In the genomic region with DNA sequence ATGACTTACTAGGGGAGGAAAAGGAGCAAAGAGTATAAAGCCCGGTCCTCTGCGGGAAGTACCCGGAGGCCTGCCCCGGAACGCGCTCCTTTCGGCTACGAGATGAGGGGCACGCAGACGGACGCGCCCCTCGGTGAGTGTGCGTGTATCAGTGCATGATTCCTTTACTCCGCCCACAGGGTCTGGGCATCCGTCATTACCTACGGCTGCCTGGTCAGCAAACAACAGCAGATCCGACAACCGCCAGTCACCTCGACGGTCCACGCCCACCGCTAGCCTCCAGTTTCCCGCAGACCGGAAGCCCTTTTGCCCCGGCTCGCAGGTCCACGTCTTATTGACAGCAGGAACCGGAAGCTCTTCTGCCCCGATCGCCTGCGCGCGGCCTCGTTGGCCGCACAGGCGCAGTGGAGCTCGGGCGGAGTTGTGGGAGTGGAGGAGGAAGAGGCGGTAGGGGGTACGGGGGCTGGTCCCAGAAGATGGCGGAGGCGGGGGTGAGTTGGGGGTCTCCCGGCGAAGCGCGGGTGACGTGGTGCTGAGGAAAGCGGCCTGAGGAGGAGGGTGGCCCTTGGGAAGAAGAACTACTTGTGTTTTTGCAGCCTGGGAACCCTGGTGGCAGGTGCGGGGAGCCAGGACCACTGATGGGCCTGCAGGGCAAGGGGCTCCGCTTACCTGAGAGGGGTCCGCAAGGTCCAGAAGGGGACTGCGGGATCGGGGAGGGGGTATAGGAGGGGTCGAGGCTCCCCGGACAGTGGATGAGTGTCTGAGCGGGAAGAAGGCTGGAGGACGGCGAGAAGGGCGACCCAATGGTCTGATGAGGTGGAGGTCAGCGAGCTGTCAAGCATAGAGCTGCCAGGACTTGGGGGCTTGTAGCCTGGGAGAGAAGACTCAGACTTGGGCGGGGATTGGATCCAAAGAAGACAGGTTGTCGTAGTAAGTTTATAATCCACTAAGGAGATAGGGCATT, we compare ENCODE assay signal across 8 cellular contexts. TPM values are rescaled to one million over a fixed set of nuclear protein-coding genes. Genes with fewer than 3 reads are reported as not detected.
A peak's percentile ranks its signal among the peaks of the same experiment; 100 is the strongest.
DNase-seq lines count a peak whose midpoint lies in the region; ATAC-seq, FAIRE-seq and TF ChIP-seq lines count a peak whose summit lies in the region.

Gene INSIG2 (plus strand): TSS at position 421 of the 964 bp plus-strand sequence. CDS start 8,086 bp downstream, outside the sequence.

- peak within 1 kb of the TSS; percentile 77 to 91 for H3K27ac Mint-ChIP-seq in T-cell
- H3K27ac Mint-ChIP-seq in progenitor cell of endocrine pancreas: peak within 1 kb of the TSS; percentile 5

- peaks cover 0 to 2% of the 10 kb centered on the region in 2 donors for H3K27me3 Mint-ChIP-seq in T-cell
- no peaks in the 10 kb centered on the region for H3K27me3 Mint-ChIP-seq in progenitor cell of endocrine pancreas

- TF ChIP-seq POLR2A in GM12891 (IDR thresholded peaks at IDR 0.05; ENCODE audit: low read depth, low read length) (peak; percentile 38; the same call in 1 of the 2 replicates), adrenal gland (IDR thresholded peaks at IDR 0.05) (peak in 1 of 2 donors; percentile 35)

- peaks cover 4% of the 10 kb centered on the region for H3K36me3 Mint-ChIP-seq in T-cell
- H3K36me3 Mint-ChIP-seq in progenitor cell of endocrine pancreas (ENCODE audit: insufficient read depth): peaks cover 2% of the 10 kb centered on the region

- H3K4me3 ChIP-seq in adrenal gland: peak within 1 kb of the TSS; percentile 31 to 89 (median 62)

- H3K4me1 ChIP-seq in adrenal gland (replicated peaks in 1 of 2): peaks cover 7 to 14% of the 10 kb centered on the region in 2 donors

- H3K4me1 Mint-ChIP-seq in T-cell (peaks cover 7 to 32% (median 28%) of the 10 kb centered on the region in 3 donors), progenitor cell of endocrine pancreas (ENCODE audit: low read depth) (peaks cover 50% of the 10 kb centered on the region)

- H3K4me3 Mint-ChIP-seq in T-cell (peak within 1 kb of the TSS; percentile 84 to 91 (median 90)), progenitor cell of endocrine pancreas (ENCODE audit: low read depth) (peak within 1 kb of the TSS; percentile 93)

- POLR2A ChIA-PET in T-cell (lab: Charles Lee): interaction anchor here in 1 of 2 donors (0.9 kb wide), 1 partner anchor 10 kb away, joined by 3 read pairs; no protein-coding TSS in a partner anchor

- H3K36me3 ChIP-seq in adrenal gland (replicated peaks in 1 of 2): no peaks in the 10 kb centered on the region

- ATAC-seq in HG02840 (IDR thresholded peaks at IDR 0.05; ENCODE audit: low FRiP score, unreplicated experiment): peak; percentile 97
- peak; percentile 93 to 95 (median 94) for ATAC-seq in T-cell (replicated peaks in 1 of 4)
- peak; percentile 99 for ATAC-seq in left cardiac atrium

- CTCF ChIA-PET in T-cell (lab: Charles Lee): interaction anchor here (0.6 to 2.3 kb wide), 8 partner anchors 18 to 274 kb away, joined by 3 to 20 read pairs (median 5); partner anchors contain the start of gene DDX18 (in 1 of the 2)

- no peaks in the 10 kb centered on the region for H3K9me3 Mint-ChIP-seq in T-cell
- H3K9me3 Mint-ChIP-seq in progenitor cell of endocrine pancreas (ENCODE audit: low read depth): peaks cover 2% of the 10 kb centered on the region

- TF ChIP-seq CTCF in adrenal gland (IDR thresholded peaks at IDR 0.05) (peak in 1 of 6 experiments; percentile 21), progenitor cell of endocrine pancreas (IDR thresholded peaks at IDR 0.05; ENCODE audit: unreplicated experiment) (no peak)

- peak; percentile 99 for FAIRE-seq in GM12891 (lab: Jason Lieb, UNC)

- WGBS in adrenal gland, 4 donors: 0 to 2% (median 1%) methylated on average over 36 to 63 of the region's 63 CpGs

- intact Hi-C loops in adrenal gland (cut with DNase I) (no loop called here), left cardiac atrium (cut with DNase I) (loop anchor here in 1 of 2 donors (10.0 kb wide), 1 partner anchor 96 kb away; no protein-coding TSS in a partner anchor)

- DNase-seq in GM12891 (ENCODE audit: insufficient read length, low spot score) (peak; percentile 69), NCI-H1436 treated with DMSO at 0.1 percent for 48 hours (lab: John Stamatoyannopoulos, UW) (peak; percentile 89), T-cell (peak; percentile 76 to 89 (median 82)), adrenal gland (peak; percentile 92 to 97 (median 94)), left cardiac atrium (peak; percentile 95), progenitor cell of endocrine pancreas (ENCODE audit: low spot score, unreplicated experiment) (peak; percentile 93), ureter (ENCODE audit: low spot score) (peak; percentile 94)

- peak within 1 kb of the TSS in 2 of 5 donors; percentile 45 to 71 for H3K27ac ChIP-seq in adrenal gland

- no peaks in the 10 kb centered on the region for H3K27me3 ChIP-seq in adrenal gland

- no peaks in the 10 kb centered on the region for H3K9me3 ChIP-seq in adrenal gland (replicated peaks in 1 of 3)

TF ChIP-seq in GM12891, 5 proteins besides CTCF, POLR2A, EP300 and RAD21:
- TF ChIP-seq SPI1 (IDR thresholded peaks at IDR 0.05; ENCODE audit: low read depth, low read length) (0 out of 2 replicates have a peak, but pooled peaks have one; percentile 23), POLR2AphosphoS5 (IDR thresholded peaks at IDR 0.05; ENCODE audit: low read depth, low read length) (no peak), POU2F2 (IDR thresholded peaks at IDR 0.05; ENCODE audit: low read depth, low read length) (no peak; the same call in 1 of the 2 replicates), TAF1 (IDR thresholded peaks at IDR 0.05; ENCODE audit: low read depth, low read length) (peak; percentile 36; the same call in 1 of the 2 replicates), PAX5 (IDR thresholded peaks at IDR 0.05; ENCODE audit: insufficient read depth, low read length, severe bottlenecking) (no peak)

RNA-seq across cellular contexts. Expression of gene INSIG2, which starts in this region (rescaled TPM):
- polyA plus RNA-seq in GM12891 (2012; ENCODE audit: low read depth, missing spikeins): 33.3 TPM
- total RNA-seq in T-cell: 10 to 100 TPM; 13.8 to 18.9 (median 16.9) TPM
- total RNA-seq in adrenal gland: 10 to 100 TPM in 4 of 8 donors, 1 to 10 TPM in 4; 5.1 to 18.2 (median 9.5) TPM
- 10 to 100 TPM in 1 of 3 donors, 1 to 10 TPM in 2; 5.1 to 17.9 (median 6.8) TPM for polyA plus RNA-seq in adrenal gland
- total RNA-seq in left cardiac atrium: 10 to 100 TPM; 15.2 to 15.9 TPM
- 34.3 and 35.3 TPM in 2 replicates for total RNA-seq in progenitor cell of endocrine pancreas
- total RNA-seq in ureter: 14.3 TPM
